ENCODE assay signal across 1 cellular context in the genomic region with DNA sequence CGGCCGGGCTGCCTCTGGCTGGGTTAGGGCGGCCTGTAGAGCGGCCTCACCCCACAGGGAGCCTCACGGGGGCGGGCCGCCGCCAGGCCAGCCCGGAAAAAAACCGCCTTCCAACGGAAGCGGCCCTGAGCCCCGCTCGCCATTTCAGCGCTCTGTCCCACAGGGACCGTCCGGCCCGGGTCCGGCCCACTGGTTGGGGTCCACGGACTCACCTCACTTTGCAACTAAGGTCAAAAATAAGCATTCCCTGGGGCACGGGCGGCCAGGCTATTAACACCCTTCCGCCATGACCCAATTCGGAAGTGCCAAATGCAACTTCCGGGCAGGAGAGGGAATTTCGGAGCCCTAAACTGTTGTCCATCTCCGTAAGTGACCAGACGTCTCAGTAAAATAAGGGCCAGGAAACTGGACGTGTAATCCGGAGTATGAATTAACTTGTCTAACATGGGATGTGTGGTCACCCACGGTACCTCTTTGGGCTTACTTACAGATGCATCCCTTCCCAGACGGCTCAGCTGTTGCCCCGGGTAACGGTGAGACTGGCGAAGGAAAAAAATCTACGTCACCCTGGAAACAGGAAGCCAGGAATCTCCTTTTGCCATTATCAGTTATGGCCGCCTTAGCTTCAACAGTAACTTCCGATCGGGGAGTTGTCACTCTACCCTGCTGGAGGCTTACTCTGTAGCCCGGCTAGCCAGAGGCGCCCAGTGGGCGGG.
A peak's percentile ranks its signal among the peaks of the same experiment; 100 is the strongest.
TF ChIP-seq lines count a peak whose summit lies in the region.

A gene with protein sequence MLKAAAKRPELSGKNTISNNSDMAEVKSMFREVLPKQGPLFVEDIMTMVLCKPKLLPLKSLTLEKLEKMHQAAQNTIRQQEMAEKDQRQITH (minus strand): TSS at position 548 of the 716 bp plus-strand sequence. CDS start 1,023 bp downstream, outside the sequence.

TF ChIP-seq in HepG2, 621 proteins besides CTCF, POLR2A, EP300 and RAD21 (continued from another document and continues in another):
- TF ChIP-seq, protein P1, sequence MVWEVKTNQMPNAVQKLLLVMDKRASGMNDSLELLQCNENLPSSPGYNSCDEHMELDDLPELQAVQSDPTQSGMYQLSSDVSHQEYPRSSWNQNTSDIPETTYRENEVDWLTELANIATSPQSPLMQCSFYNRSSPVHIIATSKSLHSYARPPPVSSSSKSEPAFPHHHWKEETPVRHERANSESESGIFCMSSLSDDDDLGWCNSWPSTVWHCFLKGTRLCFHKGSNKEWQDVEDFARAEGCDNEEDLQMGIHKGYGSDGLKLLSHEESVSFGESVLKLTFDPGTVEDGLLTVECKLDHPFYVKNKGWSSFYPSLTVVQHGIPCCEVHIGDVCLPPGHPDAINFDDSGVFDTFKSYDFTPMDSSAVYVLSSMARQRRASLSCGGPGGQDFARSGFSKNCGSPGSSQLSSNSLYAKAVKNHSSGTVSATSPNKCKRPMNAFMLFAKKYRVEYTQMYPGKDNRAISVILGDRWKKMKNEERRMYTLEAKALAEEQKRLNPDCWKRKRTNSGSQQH (CRISPR knock-in tag; IDR thresholded peaks at IDR 0.05; ENCODE audit: low read depth): no peak
- TF ChIP-seq ZMAT3 (CRISPR knock-in tag; conservative IDR thresholded peaks at IDR 0.05) (peak; percentile 36; the same call in 1 of the 2 replicates), MXD4 (CRISPR knock-in tag; IDR thresholded peaks at IDR 0.05) (peak; percentile 67), REPIN1 (CRISPR knock-in tag; IDR thresholded peaks at IDR 0.05; ENCODE audit: borderline replicate concordance, low read depth) (peak; percentile 28; the same call in 1 of the 2 replicates), RORA (CRISPR knock-in tag; IDR thresholded peaks at IDR 0.05) (no peak; the same call in 1 of the 2 replicates), ZBTB8A (CRISPR knock-in tag; IDR thresholded peaks at IDR 0.05; ENCODE audit: borderline replicate concordance, low read depth) (no peak), NFRKB (IDR thresholded peaks at IDR 0.05) (no peak), ZNF205 (CRISPR knock-in tag; IDR thresholded peaks at IDR 0.05) (no peak), PAWR (CRISPR knock-in tag; IDR thresholded peaks at IDR 0.05; ENCODE audit: borderline replicate concordance) (no peak), ARID2 (CRISPR knock-in tag; IDR thresholded peaks at IDR 0.05; ENCODE audit: borderline replicate concordance) (no peak), ZNF335 (CRISPR knock-in tag; IDR thresholded peaks at IDR 0.05) (peak; percentile 95), BCL6 (CRISPR knock-in tag; IDR thresholded peaks at IDR 0.05) (peak; percentile 35; the same call in 1 of the 2 replicates), TCF7 (IDR thresholded peaks at IDR 0.05; ENCODE audit: low read depth) (no peak), RBAK (CRISPR knock-in tag; IDR thresholded peaks at IDR 0.05) (no peak), CREM (IDR thresholded peaks at IDR 0.05) (peak; percentile 94), CREM (CRISPR knock-in tag; IDR thresholded peaks at IDR 0.05) (no peak), SNRNP70 (IDR thresholded peaks at IDR 0.05; ENCODE audit: low read depth, low read length) (no peak), JUND (CRISPR knock-in tag; IDR thresholded peaks at IDR 0.05) (peak; percentile 22; the same call in 1 of the 2 replicates), BRCA1 (CRISPR knock-in tag; IDR thresholded peaks at IDR 0.05) (0 out of 2 replicates have a peak, but pooled peaks have one; percentile 37), RXRB (CRISPR knock-in tag; IDR thresholded peaks at IDR 0.05; ENCODE audit: borderline replicate concordance) (no peak; the same call in 1 of the 2 replicates), IRF2 (CRISPR knock-in tag; IDR thresholded peaks at IDR 0.05) (peak; percentile 79), ZNF577 (CRISPR knock-in tag; IDR thresholded peaks at IDR 0.05; ENCODE audit: borderline replicate concordance, low read depth) (no peak), HOXA5 (CRISPR knock-in tag; IDR thresholded peaks at IDR 0.05) (peak; percentile 34; the same call in 1 of the 2 replicates), NFIC (IDR thresholded peaks at IDR 0.05; ENCODE audit: low read length) (no peak), CCAR2 (optimal IDR thresholded peaks at IDR 0.05; ENCODE audit: low read depth, low read length) (no peak), RFX3 (CRISPR knock-in tag; IDR thresholded peaks at IDR 0.05) (peak; percentile 87), ZNF496 (CRISPR knock-in tag; IDR thresholded peaks at IDR 0.05; ENCODE audit: insufficient replicate concordance) (no peak), NCOR1 (IDR thresholded peaks at IDR 0.05; ENCODE audit: borderline replicate concordance, low read length) (no peak), ZNF343 (CRISPR knock-in tag; IDR thresholded peaks at IDR 0.05) (no peak), MYNN (CRISPR knock-in tag; IDR thresholded peaks at IDR 0.05; ENCODE audit: low read depth) (no peak), DPF2 (CRISPR knock-in tag; IDR thresholded peaks at IDR 0.05; ENCODE audit: borderline replicate concordance, low read depth) (no peak), CEBPG (CRISPR knock-in tag; IDR thresholded peaks at IDR 0.05) (peak; percentile 25)
- TF ChIP-seq, protein P2, sequence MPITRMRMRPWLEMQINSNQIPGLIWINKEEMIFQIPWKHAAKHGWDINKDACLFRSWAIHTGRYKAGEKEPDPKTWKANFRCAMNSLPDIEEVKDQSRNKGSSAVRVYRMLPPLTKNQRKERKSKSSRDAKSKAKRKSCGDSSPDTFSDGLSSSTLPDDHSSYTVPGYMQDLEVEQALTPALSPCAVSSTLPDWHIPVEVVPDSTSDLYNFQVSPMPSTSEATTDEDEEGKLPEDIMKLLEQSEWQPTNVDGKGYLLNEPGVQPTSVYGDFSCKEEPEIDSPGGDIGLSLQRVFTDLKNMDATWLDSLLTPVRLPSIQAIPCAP (CRISPR knock-in tag; IDR thresholded peaks at IDR 0.05; ENCODE audit: low read depth): no peak
- TF ChIP-seq, protein P3, sequence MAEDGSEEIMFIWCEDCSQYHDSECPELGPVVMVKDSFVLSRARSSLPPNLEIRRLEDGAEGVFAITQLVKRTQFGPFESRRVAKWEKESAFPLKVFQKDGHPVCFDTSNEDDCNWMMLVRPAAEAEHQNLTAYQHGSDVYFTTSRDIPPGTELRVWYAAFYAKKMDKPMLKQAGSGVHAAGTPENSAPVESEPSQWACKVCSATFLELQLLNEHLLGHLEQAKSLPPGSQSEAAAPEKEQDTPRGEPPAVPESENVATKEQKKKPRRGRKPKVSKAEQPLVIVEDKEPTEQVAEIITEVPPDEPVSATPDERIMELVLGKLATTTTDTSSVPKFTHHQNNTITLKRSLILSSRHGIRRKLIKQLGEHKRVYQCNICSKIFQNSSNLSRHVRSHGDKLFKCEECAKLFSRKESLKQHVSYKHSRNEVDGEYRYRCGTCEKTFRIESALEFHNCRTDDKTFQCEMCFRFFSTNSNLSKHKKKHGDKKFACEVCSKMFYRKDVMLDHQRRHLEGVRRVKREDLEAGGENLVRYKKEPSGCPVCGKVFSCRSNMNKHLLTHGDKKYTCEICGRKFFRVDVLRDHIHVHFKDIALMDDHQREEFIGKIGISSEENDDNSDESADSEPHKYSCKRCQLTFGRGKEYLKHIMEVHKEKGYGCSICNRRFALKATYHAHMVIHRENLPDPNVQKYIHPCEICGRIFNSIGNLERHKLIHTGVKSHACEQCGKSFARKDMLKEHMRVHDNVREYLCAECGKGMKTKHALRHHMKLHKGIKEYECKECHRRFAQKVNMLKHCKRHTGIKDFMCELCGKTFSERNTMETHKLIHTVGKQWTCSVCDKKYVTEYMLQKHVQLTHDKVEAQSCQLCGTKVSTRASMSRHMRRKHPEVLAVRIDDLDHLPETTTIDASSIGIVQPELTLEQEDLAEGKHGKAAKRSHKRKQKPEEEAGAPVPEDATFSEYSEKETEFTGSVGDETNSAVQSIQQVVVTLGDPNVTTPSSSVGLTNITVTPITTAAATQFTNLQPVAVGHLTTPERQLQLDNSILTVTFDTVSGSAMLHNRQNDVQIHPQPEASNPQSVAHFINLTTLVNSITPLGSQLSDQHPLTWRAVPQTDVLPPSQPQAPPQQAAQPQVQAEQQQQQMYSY (CRISPR knock-in tag; IDR thresholded peaks at IDR 0.05): no peak; the same call in 1 of the 2 replicates
- TF ChIP-seq, protein P4, sequence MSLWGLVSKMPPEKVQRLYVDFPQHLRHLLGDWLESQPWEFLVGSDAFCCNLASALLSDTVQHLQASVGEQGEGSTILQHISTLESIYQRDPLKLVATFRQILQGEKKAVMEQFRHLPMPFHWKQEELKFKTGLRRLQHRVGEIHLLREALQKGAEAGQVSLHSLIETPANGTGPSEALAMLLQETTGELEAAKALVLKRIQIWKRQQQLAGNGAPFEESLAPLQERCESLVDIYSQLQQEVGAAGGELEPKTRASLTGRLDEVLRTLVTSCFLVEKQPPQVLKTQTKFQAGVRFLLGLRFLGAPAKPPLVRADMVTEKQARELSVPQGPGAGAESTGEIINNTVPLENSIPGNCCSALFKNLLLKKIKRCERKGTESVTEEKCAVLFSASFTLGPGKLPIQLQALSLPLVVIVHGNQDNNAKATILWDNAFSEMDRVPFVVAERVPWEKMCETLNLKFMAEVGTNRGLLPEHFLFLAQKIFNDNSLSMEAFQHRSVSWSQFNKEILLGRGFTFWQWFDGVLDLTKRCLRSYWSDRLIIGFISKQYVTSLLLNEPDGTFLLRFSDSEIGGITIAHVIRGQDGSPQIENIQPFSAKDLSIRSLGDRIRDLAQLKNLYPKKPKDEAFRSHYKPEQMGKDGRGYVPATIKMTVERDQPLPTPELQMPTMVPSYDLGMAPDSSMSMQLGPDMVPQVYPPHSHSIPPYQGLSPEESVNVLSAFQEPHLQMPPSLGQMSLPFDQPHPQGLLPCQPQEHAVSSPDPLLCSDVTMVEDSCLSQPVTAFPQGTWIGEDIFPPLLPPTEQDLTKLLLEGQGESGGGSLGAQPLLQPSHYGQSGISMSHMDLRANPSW (CRISPR knock-in tag; IDR thresholded peaks at IDR 0.05; ENCODE audit: borderline replicate concordance): no peak
- TF ChIP-seq, protein P5, sequence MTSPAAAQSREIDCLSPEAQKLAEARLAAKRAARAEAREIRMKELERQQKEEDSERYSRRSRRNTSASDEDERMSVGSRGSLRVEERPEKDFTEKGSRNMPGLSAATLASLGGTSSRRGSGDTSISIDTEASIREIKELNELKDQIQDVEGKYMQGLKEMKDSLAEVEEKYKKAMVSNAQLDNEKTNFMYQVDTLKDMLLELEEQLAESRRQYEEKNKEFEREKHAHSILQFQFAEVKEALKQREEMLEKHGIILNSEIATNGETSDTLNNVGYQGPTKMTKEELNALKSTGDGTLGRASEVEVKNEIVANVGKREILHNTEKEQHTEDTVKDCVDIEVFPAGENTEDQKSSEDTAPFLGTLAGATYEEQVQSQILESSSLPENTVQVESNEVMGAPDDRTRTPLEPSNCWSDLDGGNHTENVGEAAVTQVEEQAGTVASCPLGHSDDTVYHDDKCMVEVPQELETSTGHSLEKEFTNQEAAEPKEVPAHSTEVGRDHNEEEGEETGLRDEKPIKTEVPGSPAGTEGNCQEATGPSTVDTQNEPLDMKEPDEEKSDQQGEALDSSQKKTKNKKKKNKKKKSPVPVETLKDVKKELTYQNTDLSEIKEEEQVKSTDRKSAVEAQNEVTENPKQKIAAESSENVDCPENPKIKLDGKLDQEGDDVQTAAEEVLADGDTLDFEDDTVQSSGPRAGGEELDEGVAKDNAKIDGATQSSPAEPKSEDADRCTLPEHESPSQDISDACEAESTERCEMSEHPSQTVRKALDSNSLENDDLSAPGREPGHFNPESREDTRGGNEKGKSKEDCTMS (CRISPR knock-in tag; conservative IDR thresholded peaks at IDR 0.05): no peak
- TF ChIP-seq, protein P6, sequence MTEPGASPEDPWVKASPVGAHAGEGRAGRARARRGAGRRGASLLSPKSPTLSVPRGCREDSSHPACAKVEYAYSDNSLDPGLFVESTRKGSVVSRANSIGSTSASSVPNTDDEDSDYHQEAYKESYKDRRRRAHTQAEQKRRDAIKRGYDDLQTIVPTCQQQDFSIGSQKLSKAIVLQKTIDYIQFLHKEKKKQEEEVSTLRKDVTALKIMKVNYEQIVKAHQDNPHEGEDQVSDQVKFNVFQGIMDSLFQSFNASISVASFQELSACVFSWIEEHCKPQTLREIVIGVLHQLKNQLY (CRISPR knock-in tag; IDR thresholded peaks at IDR 0.05): no peak
- TF ChIP-seq, protein P7, sequence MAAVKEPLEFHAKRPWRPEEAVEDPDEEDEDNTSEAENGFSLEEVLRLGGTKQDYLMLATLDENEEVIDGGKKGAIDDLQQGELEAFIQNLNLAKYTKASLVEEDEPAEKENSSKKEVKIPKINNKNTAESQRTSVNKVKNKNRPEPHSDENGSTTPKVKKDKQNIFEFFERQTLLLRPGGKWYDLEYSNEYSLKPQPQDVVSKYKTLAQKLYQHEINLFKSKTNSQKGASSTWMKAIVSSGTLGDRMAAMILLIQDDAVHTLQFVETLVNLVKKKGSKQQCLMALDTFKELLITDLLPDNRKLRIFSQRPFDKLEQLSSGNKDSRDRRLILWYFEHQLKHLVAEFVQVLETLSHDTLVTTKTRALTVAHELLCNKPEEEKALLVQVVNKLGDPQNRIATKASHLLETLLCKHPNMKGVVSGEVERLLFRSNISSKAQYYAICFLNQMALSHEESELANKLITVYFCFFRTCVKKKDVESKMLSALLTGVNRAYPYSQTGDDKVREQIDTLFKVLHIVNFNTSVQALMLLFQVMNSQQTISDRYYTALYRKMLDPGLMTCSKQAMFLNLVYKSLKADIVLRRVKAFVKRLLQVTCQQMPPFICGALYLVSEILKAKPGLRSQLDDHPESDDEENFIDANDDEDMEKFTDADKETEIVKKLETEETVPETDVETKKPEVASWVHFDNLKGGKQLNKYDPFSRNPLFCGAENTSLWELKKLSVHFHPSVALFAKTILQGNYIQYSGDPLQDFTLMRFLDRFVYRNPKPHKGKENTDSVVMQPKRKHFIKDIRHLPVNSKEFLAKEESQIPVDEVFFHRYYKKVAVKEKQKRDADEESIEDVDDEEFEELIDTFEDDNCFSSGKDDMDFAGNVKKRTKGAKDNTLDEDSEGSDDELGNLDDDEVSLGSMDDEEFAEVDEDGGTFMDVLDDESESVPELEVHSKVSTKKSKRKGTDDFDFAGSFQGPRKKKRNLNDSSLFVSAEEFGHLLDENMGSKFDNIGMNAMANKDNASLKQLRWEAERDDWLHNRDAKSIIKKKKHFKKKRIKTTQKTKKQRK (IDR thresholded peaks at IDR 0.05; ENCODE audit: low read length): no peak
- TF ChIP-seq, protein P8, sequence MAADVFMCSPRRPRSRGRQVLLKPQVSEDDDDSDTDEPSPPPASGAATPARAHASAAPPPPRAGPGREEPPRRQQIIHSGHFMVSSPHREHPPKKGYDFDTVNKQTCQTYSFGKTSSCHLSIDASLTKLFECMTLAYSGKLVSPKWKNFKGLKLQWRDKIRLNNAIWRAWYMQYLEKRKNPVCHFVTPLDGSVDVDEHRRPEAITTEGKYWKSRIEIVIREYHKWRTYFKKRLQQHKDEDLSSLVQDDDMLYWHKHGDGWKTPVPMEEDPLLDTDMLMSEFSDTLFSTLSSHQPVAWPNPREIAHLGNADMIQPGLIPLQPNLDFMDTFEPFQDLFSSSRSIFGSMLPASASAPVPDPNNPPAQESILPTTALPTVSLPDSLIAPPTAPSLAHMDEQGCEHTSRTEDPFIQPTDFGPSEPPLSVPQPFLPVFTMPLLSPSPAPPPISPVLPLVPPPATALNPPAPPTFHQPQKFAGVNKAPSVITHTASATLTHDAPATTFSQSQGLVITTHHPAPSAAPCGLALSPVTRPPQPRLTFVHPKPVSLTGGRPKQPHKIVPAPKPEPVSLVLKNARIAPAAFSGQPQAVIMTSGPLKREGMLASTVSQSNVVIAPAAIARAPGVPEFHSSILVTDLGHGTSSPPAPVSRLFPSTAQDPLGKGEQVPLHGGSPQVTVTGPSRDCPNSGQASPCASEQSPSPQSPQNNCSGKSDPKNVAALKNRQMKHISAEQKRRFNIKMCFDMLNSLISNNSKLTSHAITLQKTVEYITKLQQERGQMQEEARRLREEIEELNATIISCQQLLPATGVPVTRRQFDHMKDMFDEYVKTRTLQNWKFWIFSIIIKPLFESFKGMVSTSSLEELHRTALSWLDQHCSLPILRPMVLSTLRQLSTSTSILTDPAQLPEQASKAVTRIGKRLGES (CRISPR knock-in tag; IDR thresholded peaks at IDR 0.05; ENCODE audit: borderline replicate concordance): no peak
